ENCODE assay signal across 8 cellular contexts in the genomic region with DNA sequence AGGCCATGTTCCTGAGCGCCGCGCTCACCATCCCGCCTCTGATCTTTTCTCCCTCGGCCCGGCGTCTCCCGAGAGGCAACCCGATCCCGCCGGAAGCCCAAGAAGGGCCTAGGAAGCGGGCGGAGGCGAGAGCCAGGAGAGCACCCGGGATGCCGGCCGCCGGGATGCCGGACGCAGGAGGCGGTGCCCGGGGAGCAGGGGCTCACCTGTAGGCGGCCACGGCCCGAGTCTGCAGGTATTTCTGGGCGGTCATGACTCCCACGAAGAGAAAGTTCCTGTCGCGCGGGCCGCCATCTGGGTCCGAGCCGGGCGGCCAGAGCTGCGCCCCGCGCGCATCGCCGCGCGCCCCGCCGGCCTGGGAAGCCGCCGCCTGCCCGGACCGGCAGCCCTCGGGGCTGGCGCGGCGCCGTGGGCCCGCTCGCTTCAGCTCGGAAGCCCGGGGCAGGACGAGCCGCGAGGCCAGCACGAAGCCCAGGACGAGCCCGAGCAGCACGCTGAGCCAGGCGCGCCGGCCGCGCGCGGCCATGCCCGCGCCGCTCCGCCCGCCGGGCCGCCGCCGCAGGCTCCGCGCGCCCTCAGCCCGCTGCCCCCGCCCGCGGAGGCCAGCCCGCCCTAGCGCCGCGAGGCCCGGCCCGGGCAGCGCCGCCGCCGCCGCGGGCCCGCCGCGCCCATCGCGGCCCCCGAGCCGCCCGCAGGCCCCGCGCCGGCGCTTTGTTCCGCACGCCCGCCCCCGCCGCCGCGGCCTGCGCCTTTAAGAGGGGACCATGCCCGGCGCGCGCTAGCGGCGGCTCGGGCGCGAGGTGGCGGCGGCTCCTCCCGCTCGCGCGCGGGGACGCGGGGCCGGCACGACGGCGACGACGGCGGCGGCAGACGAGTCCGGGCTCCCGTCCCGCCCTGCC. TPM values are rescaled to one million over a fixed set of nuclear protein-coding genes. Genes with fewer than 3 reads are reported as not detected.
DNase-seq lines count a peak whose midpoint lies in the region; ATAC-seq and TF ChIP-seq lines count a peak whose summit lies in the region.

No MANE protein-coding gene starts in this region.

- H3K4me3 Mint-ChIP-seq in GM23338 (peak overlapping the region; percentile 96), nephron (peak overlapping the region; percentile 90 to 97 (median 90))

- H3K27me3 Mint-ChIP-seq in GM23338 (ENCODE audit: insufficient read depth, low read depth, poor library complexity) (peaks cover 12% of the 10 kb centered on the region), nephron (ENCODE audit: low read depth) (peaks cover 3% of the 10 kb centered on the region)

- H3K4me1 Mint-ChIP-seq in GM23338, result peaks cover 60% of the 10 kb centered on the region
- H3K4me1 Mint-ChIP-seq in nephron, result peaks cover 64% of the 10 kb centered on the region

- peaks cover 11% of the 10 kb centered on the region; the same call in 2 of the 3 replicates for H3K36me3 Mint-ChIP-seq in GM23338 (ENCODE audit: low read depth)
- peaks cover 16% of the 10 kb centered on the region for H3K36me3 Mint-ChIP-seq in nephron (ENCODE audit: low read depth)

- ATAC-seq in GM23338, result peak; percentile 64

- H3K4me3 ChIP-seq in GM23338, result peak overlapping the region; percentile 84
- peak overlapping the region; percentile 86 for H3K4me3 ChIP-seq in Karpas-422 (ENCODE audit: low read length)
- peak overlapping the region; percentile 71 to 95 (median 86) for H3K4me3 ChIP-seq in esophagus muscularis mucosa

- H3K27ac ChIP-seq in GM23338 (ENCODE audit: low read depth), result no peak overlapping the region
- H3K27ac ChIP-seq in Karpas-422 (ENCODE audit: low read length), result no peak overlapping the region
- peak overlapping the region; percentile 88 to 94 (median 91) for H3K27ac ChIP-seq in esophagus muscularis mucosa (replicated peaks in 1 of 4)

- peaks cover 43% of the 10 kb centered on the region for H3K4me1 ChIP-seq in GM23338 (ENCODE audit: insufficient read depth)
- peaks cover 40% of the 10 kb centered on the region for H3K4me1 ChIP-seq in Karpas-422 (ENCODE audit: low read length)
- peaks cover 28 to 56% (median 53%) of the 10 kb centered on the region in 4 donors for H3K4me1 ChIP-seq in esophagus muscularis mucosa

- H3K4me2 ChIP-seq in GM23338, result peak overlapping the region; percentile 94
- H3K4me2 ChIP-seq in Karpas-422 (ENCODE audit: low read depth, low read length, poor library complexity, severe bottlenecking), result peak overlapping the region; percentile 97

- peak overlapping the region; percentile 80 for H3K9ac ChIP-seq in Karpas-422 (ENCODE audit: low read length)

- H2AFZ ChIP-seq in GM23338, result no peak overlapping the region
- H2AFZ ChIP-seq in Karpas-422 (ENCODE audit: low read length), result peak overlapping the region; percentile 62

- H3K79me2 ChIP-seq in GM23338 (replicated peaks; ENCODE audit: insufficient read depth) (peaks cover 47% of the 10 kb centered on the region), Karpas-422 (ENCODE audit: low read length) (peaks cover 11% of the 10 kb centered on the region)

- DNase-seq in NCI-H1092 treated with DMSO at 0.1 percent for 48 hours (lab: John Stamatoyannopoulos, UW) (peak; percentile 40), NCI-H1092 (lab: John Stamatoyannopoulos, UW) (no peak), GM23338 (ENCODE audit: low spot score) (peak; percentile 87), Karpas-422 (no peak), esophagus muscularis mucosa (ENCODE audit: extremely low spot score) (no peak), amniotic stem cell (lab: John Stamatoyannopoulos, UW) (no peak)
- DNase-seq in activated CD8-positive, alpha-beta memory T cell treated with anti-CD3 and anti-CD28 coated beads for 24 hours, result peak; percentile 71

- 0 out of 2 replicates have a peak, but pooled peaks cover 4% of the 10 kb centered on the region for H3F3A ChIP-seq in GM23338 (replicated peaks; ENCODE audit: low read depth)

- WGBS in esophagus muscularis mucosa, result under 1% methylated on average over 29 of the region's 149 CpGs

- H3K36me3 ChIP-seq in GM23338 (ENCODE audit: insufficient read depth) (no peaks in the 10 kb centered on the region; the same call in none of the 2 replicates), Karpas-422 (ENCODE audit: insufficient read depth, low read length) (no peaks in the 10 kb centered on the region; the same call in 1 of the 2 replicates), esophagus muscularis mucosa (peaks cover 0 to 10% (median 0%) of the 10 kb centered on the region in 4 donors)

- H3K27me3 ChIP-seq in GM23338 (ENCODE audit: insufficient read depth) (peaks cover 17% of the 10 kb centered on the region), Karpas-422 (ENCODE audit: low read length) (no peaks in the 10 kb centered on the region; the same call in 1 of the 2 replicates), esophagus muscularis mucosa (no peaks in the 10 kb centered on the region)

- H3K9me3 Mint-ChIP-seq in GM23338, result no peaks in the 10 kb centered on the region
- no peaks in the 10 kb centered on the region for H3K9me3 Mint-ChIP-seq in nephron

- peaks cover 33% of the 10 kb centered on the region for H4K20me1 ChIP-seq in GM23338 (replicated peaks; ENCODE audit: insufficient read depth)
- peaks cover 37% of the 10 kb centered on the region for H4K20me1 ChIP-seq in Karpas-422 (ENCODE audit: insufficient read depth, low read depth, low read length)

- no peak for TF ChIP-seq CTCF in GM23338 (conservative IDR thresholded peaks at IDR 0.05; ENCODE audit: low read depth in 2 of 2)
- TF ChIP-seq CTCF in esophagus muscularis mucosa (IDR thresholded peaks at IDR 0.05), result no peak
- TF ChIP-seq CTCF in nephron (IDR thresholded peaks at IDR 0.05; ENCODE audit: unreplicated experiment in 3 of 3), result no peak

- H3K27ac Mint-ChIP-seq in GM23338 (peak overlapping the region; percentile 90), nephron (peak overlapping the region; percentile 44 to 96 (median 96))

- intact Hi-C loops in esophagus muscularis mucosa (cut with DNase I), result loop anchor here (2.0 to 10.0 kb wide), 3 partner anchors 64 to 336 kb away; partner anchors contain the start of gene LRRK1

- H3K9me2 ChIP-seq in GM23338 (ENCODE audit: insufficient read depth), result no peaks in the 10 kb centered on the region
- no peaks in the 10 kb centered on the region for H3K9me2 ChIP-seq in Karpas-422 (replicated peaks; ENCODE audit: insufficient read depth, low read length)

- H3K9me3 ChIP-seq in Karpas-422 (ENCODE audit: low read length), result no peaks in the 10 kb centered on the region
- no peaks in the 10 kb centered on the region for H3K9me3 ChIP-seq in esophagus muscularis mucosa

- no peak for TF ChIP-seq EP300 in esophagus muscularis mucosa (IDR thresholded peaks at IDR 0.05)

- no peak for TF ChIP-seq POLR2A in esophagus muscularis mucosa (IDR thresholded peaks at IDR 0.05; ENCODE audit: low read depth)

TF ChIP-seq in GM23338, 12 proteins besides CTCF, POLR2A, EP300 and RAD21 (continues in another document):
- TF ChIP-seq POLR2AphosphoS5 (IDR thresholded peaks at IDR 0.05; ENCODE audit: low read depth) (no peak; the same call in none of the 2 replicates), STAT1 (IDR thresholded peaks at IDR 0.05; ENCODE audit: unreplicated experiment) (no peak), EZH2phosphoT487 (IDR thresholded peaks at IDR 0.05; ENCODE audit: unreplicated experiment) (no peak), NANOG (IDR thresholded peaks at IDR 0.05; ENCODE audit: borderline replicate concordance) (no peak)
- TF ChIP-seq, protein P1, sequence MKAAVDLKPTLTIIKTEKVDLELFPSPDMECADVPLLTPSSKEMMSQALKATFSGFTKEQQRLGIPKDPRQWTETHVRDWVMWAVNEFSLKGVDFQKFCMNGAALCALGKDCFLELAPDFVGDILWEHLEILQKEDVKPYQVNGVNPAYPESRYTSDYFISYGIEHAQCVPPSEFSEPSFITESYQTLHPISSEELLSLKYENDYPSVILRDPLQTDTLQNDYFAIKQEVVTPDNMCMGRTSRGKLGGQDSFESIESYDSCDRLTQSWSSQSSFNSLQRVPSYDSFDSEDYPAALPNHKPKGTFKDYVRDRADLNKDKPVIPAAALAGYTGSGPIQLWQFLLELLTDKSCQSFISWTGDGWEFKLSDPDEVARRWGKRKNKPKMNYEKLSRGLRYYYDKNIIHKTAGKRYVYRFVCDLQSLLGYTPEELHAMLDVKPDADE (IDR thresholded peaks at IDR 0.05), result no peak

RNA-seq across cellular contexts. Expression of gene CHSY1, which starts 0.7 kb away (rescaled TPM):
- total RNA-seq in GM23338 (2014; rRNA removed; shearing (Covaris generic)), result 45.4 and 47.7 TPM in 2 replicates
- polyA plus RNA-seq in GM23338 (2016; fragmentation: Nextera tagmentation; extraction: Ambion mirVana), result 9.8 and 11.6 TPM in 2 replicates
- total RNA-seq in Karpas-422 (2014; rRNA removed; shearing (Covaris generic); ENCODE audit: low replicate concordance), result 10.5 and 11.4 TPM in 2 replicates
- 10 to 100 TPM; 13.3 to 31.6 (median 19.6) TPM for total RNA-seq in esophagus muscularis mucosa

RNA-seq across cellular contexts. Expression of gene SELENOS, which starts 26.1 kb away (rescaled TPM):
- total RNA-seq in GM23338 (2014; rRNA removed; shearing (Covaris generic)), result 37.0 and 77.2 TPM in 2 replicates
- polyA plus RNA-seq in GM23338 (2016; fragmentation: Nextera tagmentation; extraction: Ambion mirVana), result 106 and 108 TPM in 2 replicates
- total RNA-seq in Karpas-422 (2014; rRNA removed; shearing (Covaris generic); ENCODE audit: low replicate concordance), result 14.9 and 27.2 TPM in 2 replicates
- total RNA-seq in esophagus muscularis mucosa, result 10 to 100 TPM; 47.3 to 75.4 (median 59.8) TPM

RNA-seq across cellular contexts. Expression of gene SNRPA1, which starts 43.9 kb away (rescaled TPM):
- total RNA-seq in GM23338 (2014; rRNA removed; shearing (Covaris generic)), result 128 and 170 TPM in 2 replicates
- 313 and 361 TPM in 2 replicates for polyA plus RNA-seq in GM23338 (2016; fragmentation: Nextera tagmentation; extraction: Ambion mirVana)
- total RNA-seq in Karpas-422 (2014; rRNA removed; shearing (Covaris generic); ENCODE audit: low replicate concordance), result 52.3 and 53.4 TPM in 2 replicates
- 10 to 100 TPM; 19.9 to 35.7 (median 25.2) TPM for total RNA-seq in esophagus muscularis mucosa

Comparison
In these comparisons a context has a peak if more than half of its experiments do, and no peak if none do; other contexts are left out.
1. DNase-seq: peak in NCI-H1092 treated with DMSO at 0.1 percent for 48 hours (single experiment), GM23338 (single experiment) and activated CD8-positive, alpha-beta memory T cell treated with anti-CD3 and anti-CD28 coated beads for 24 hours (single experiment); none in NCI-H1092 (single experiment), Karpas-422 (single experiment), esophagus muscularis mucosa (single experiment) and amniotic stem cell (single experiment).
2. H3K27ac ChIP-seq: peak in esophagus muscularis mucosa (4 of 4); none in GM23338 (single experiment) and Karpas-422 (single experiment).
3. Peak in every context shown above with its lines, with median percentiles within 50 percentile points of each other: H3K4me3 ChIP-seq.